8 cellular contexts compared by ENCODE assay signal in the genomic region with DNA sequence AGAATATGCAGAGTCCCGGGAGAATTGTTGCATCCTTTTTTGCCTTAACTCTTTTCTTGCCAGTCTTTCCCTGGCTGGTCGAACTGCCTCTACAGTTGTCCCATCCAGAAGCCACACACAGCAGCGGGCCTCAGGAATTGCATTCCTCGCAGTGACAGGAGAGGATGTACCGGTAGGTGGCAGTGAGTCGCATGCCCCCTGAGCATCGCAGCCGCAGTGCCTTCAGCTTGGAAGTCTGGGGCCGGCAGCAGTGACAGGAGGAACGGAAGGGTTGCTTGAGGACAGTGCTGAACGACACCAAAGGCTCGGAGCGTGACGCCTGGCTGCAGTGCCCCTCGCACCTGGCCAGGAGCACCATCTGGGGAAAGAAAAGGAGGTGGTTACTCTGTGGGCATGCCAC. TPM values are rescaled to one million over a fixed set of nuclear protein-coding genes. Genes with fewer than 3 reads are reported as not detected.
DNase-seq lines count a peak whose midpoint lies in the region; ATAC-seq and TF ChIP-seq lines count a peak whose summit lies in the region.

No MANE protein-coding gene starts in this region.

- H3K4me1 ChIP-seq in trophoblast cell (ENCODE audit: control insufficient read depth in 1 of 2, insufficient read depth in 2 of 2, low read length in 2 of 2): peaks cover 0 to 2% of the 10 kb centered on the region in 2 experiments
- no peaks in the 10 kb centered on the region for H3K4me1 ChIP-seq in esophagus squamous epithelium

- POLR2A ChIA-PET in activated CD8-positive, alpha-beta T cell treated with anti-CD3 and anti-CD28 coated beads, Interleukin-2, amount 10 ng/mL, durations not matched to agents 7 days and 5 days (lab: Charles Lee): no interaction called here

- peak overlapping the region; percentile 38 for H3K4me3 Mint-ChIP-seq in activated CD8-positive, alpha-beta T cell treated with anti-CD3 and anti-CD28 coated beads, Interleukin-2, amount 10 ng/mL, durations not matched to agents 7 days and 5 days

- no peaks in the 10 kb centered on the region for H3K27me3 ChIP-seq in trophoblast cell (ENCODE audit: insufficient read depth, low read length)
- H3K27me3 ChIP-seq in esophagus squamous epithelium: no peaks in the 10 kb centered on the region

- H2AK5ac ChIP-seq in trophoblast cell (ENCODE audit: low read length): no peak overlapping the region

- H4K12ac ChIP-seq in trophoblast cell (ENCODE audit: low read depth, low read length): no peak overlapping the region

- H3K36me3 Mint-ChIP-seq in activated CD8-positive, alpha-beta T cell treated with anti-CD3 and anti-CD28 coated beads, Interleukin-2, amount 10 ng/mL, durations not matched to agents 7 days and 5 days (ENCODE audit: low read depth): no peaks in the 10 kb centered on the region

- H3K79me1 ChIP-seq in trophoblast cell (ENCODE audit: low read length): no peaks in the 10 kb centered on the region

- H3K4ac ChIP-seq in trophoblast cell (ENCODE audit: low read depth, low read length): no peak overlapping the region

- no peak overlapping the region for H4K91ac ChIP-seq in trophoblast cell (ENCODE audit: low read depth, low read length)

- no peak overlapping the region for H2BK5ac ChIP-seq in trophoblast cell (ENCODE audit: low read depth, low read length, poor library complexity)

- TF ChIP-seq CTCF in fibroblast of pulmonary artery (IDR thresholded peaks at IDR 0.05; ENCODE audit: low read length, missing control alignments) (peak; percentile 43), esophagus squamous epithelium (IDR thresholded peaks at IDR 0.05) (peak in 2 of 6 experiments; percentile 13 to 33)

- no peak for TF ChIP-seq POLR2A in esophagus squamous epithelium (IDR thresholded peaks at IDR 0.05)

- H2BK120ac ChIP-seq in trophoblast cell (ENCODE audit: insufficient read depth, low read length, poor library complexity): no peak overlapping the region

- no peak overlapping the region for H3K18ac ChIP-seq in trophoblast cell (ENCODE audit: low read length)

- peak; percentile 66 for ATAC-seq in HG02885 (IDR thresholded peaks at IDR 0.05; ENCODE audit: poor library complexity, unreplicated experiment)
- peak; percentile 49 for ATAC-seq in activated CD8-positive, alpha-beta T cell treated with anti-CD3 and anti-CD28 coated beads, Interleukin-2, amount 10 ng/mL, durations not matched to agents 7 days and 5 days
- no peak for ATAC-seq in GM21526 (IDR thresholded peaks at IDR 0.05; ENCODE audit: low FRiP score, unreplicated experiment)

- H3K14ac ChIP-seq in trophoblast cell (ENCODE audit: low read length): no peak overlapping the region

- no peaks in the 10 kb centered on the region for H3K27me3 Mint-ChIP-seq in activated CD8-positive, alpha-beta T cell treated with anti-CD3 and anti-CD28 coated beads, Interleukin-2, amount 10 ng/mL, durations not matched to agents 7 days and 5 days (ENCODE audit: low read depth)

- H3K9me3 ChIP-seq in trophoblast cell (ENCODE audit: insufficient read depth, low read depth, low read length): no peaks in the 10 kb centered on the region
- no peaks in the 10 kb centered on the region for H3K9me3 ChIP-seq in esophagus squamous epithelium

- no peak overlapping the region for H2BK12ac ChIP-seq in trophoblast cell (ENCODE audit: low read length)

- intact Hi-C loops in esophagus squamous epithelium (cut with DNase I): no loop called here

- no peak overlapping the region for H4K8ac ChIP-seq in trophoblast cell (ENCODE audit: low read depth, low read length)

- WGBS in trophoblast cell (ENCODE audit: extremely low coverage, insufficient coverage, insufficient read length): no CpG with 5 or more reads among the region's 15 CpGs
- WGBS in esophagus squamous epithelium, 2 donors: 22% methylated on average over 8 to 14 of the region's 15 CpGs

- no peak overlapping the region for H3K9ac ChIP-seq in trophoblast cell (ENCODE audit: low read length)

- DNase-seq in Ammon's horn (ENCODE audit: low spot score) (peak; percentile 82), fibroblast of pulmonary artery (ENCODE audit: low read depth) (no peak), trophoblast cell (peak; percentile 2 to 43), NCI-H1436 treated with DMSO at 0.1 percent for 48 hours (lab: John Stamatoyannopoulos, UW) (no peak), esophagus squamous epithelium (lab: John Stamatoyannopoulos, UW) (no peak)
- DNase-seq in activated CD8-positive, alpha-beta T cell treated with anti-CD3 and anti-CD28 coated beads, Interleukin-2, amount 10 ng/mL, durations not matched to agents 7 days and 5 days: peak; percentile 36

- no peak overlapping the region for H3K23ac ChIP-seq in trophoblast cell (ENCODE audit: low read length)

- no peak overlapping the region for H2AFZ ChIP-seq in trophoblast cell (ENCODE audit: insufficient read depth, low read length, poor library complexity)

- H3K27ac Mint-ChIP-seq in activated CD8-positive, alpha-beta T cell treated with anti-CD3 and anti-CD28 coated beads, Interleukin-2, amount 10 ng/mL, durations not matched to agents 7 days and 5 days: no peak overlapping the region

- H3K9me3 Mint-ChIP-seq in activated CD8-positive, alpha-beta T cell treated with anti-CD3 and anti-CD28 coated beads, Interleukin-2, amount 10 ng/mL, durations not matched to agents 7 days and 5 days (ENCODE audit: insufficient read depth): no peaks in the 10 kb centered on the region

- no peaks in the 10 kb centered on the region for H3K79me2 ChIP-seq in trophoblast cell (ENCODE audit: control insufficient read depth, insufficient read depth, low read length, poor library complexity)

- H3K36me3 ChIP-seq in trophoblast cell (ENCODE audit: control insufficient read depth in 1 of 2, insufficient read depth in 2 of 2, low read length in 2 of 2): no peaks in the 10 kb centered on the region
- H3K36me3 ChIP-seq in esophagus squamous epithelium: no peaks in the 10 kb centered on the region

- CTCF ChIA-PET in activated CD8-positive, alpha-beta T cell treated with anti-CD3 and anti-CD28 coated beads, Interleukin-2, amount 10 ng/mL, durations not matched to agents 7 days and 5 days (lab: Charles Lee): no interaction called here

- H3K4me2 ChIP-seq in trophoblast cell (ENCODE audit: low read length): peak overlapping the region; percentile 45

- H3K27ac ChIP-seq in trophoblast cell (ENCODE audit: low read depth, low read length): no peak overlapping the region
- no peak overlapping the region for H3K27ac ChIP-seq in esophagus squamous epithelium

- H3K4me3 ChIP-seq in fibroblast of pulmonary artery (replicated peaks; ENCODE audit: low read depth, low read length) (no peak overlapping the region), trophoblast cell (ENCODE audit: low read depth, low read length) (no peak overlapping the region), esophagus squamous epithelium (no peak overlapping the region)

- H3K4me1 Mint-ChIP-seq in activated CD8-positive, alpha-beta T cell treated with anti-CD3 and anti-CD28 coated beads, Interleukin-2, amount 10 ng/mL, durations not matched to agents 7 days and 5 days (ENCODE audit: low read depth): peaks cover 6% of the 10 kb centered on the region

RNA-seq across cellular contexts. Expression of a gene that starts 23.5 kb away (rescaled TPM):
- total RNA-seq in activated CD8-positive, alpha-beta T cell treated with anti-CD3 and anti-CD28 coated beads, Interleukin-2, amount 10 ng/mL, durations not matched to agents 7 days and 5 days: not detected
- 0.41 and 0.53 TPM in 2 replicates for polyA plus RNA-seq in trophoblast cell (2013)
- total RNA-seq in esophagus squamous epithelium: not detected

Comparison
In these comparisons a context has a peak if more than half of its experiments do, and no peak if none do; other contexts are left out.
1. DNase-seq: peak in Ammon's horn (single experiment), activated CD8-positive, alpha-beta T cell treated with anti-CD3 and anti-CD28 coated beads, Interleukin-2, amount 10 ng/mL, durations not matched to agents 7 days and 5 days (single experiment) and trophoblast cell (2 of 2); none in fibroblast of pulmonary artery (single experiment), NCI-H1436 treated with DMSO at 0.1 percent for 48 hours (single experiment) and esophagus squamous epithelium (single experiment).